Comparison of ENCODE assay signal across 9 cellular contexts in genomic region chr5:90746119-90746518, GRCh38.
"Had no signal": no experiment of that assay in that cellular context is flagged by ENCODE, and none has a peak within 500 bp of the region (broad histone marks: within the 10 kb centered on the region; RNA-seq: fewer than 3 reads in every experiment).

No MANE protein-coding gene starts in this region.

- H2AFZ ChIP-seq: GM23248, GM23338 had no signal

- H3K4me2 ChIP-seq: GM23338 had no signal

- H3K9me3 ChIP-seq: HAP-1 had no signal

- H3K27ac ChIP-seq: GM23248 had no signal

- H3K9ac ChIP-seq: GM23248 had no signal

- ATAC-seq: GM23338, HCT116 had no signal

- H3K4me3 ChIP-seq: GM23248, GM23338, HAP-1 had no signal

- DNase-seq: GM23248, GOT3, H7, H9, HCEC 1CT, HFFc6 had no signal
